Comparison of ENCODE assay signal across 14 cellular contexts in genomic region chr12:80033457-80033856, GRCh38.
DNase-seq lines count a peak whose midpoint lies in the region; ATAC-seq and TF ChIP-seq lines count a peak whose summit lies in the region.
"Had no signal": no experiment of that assay in that cellular context is flagged by ENCODE, and none has a peak within 500 bp of the region (broad histone marks: within the 10 kb centered on the region; RNA-seq: fewer than 3 reads in every experiment).

No MANE protein-coding gene starts in this region.

- TF ChIP-seq EP300 in transverse colon (IDR thresholded peaks at IDR 0.05; ENCODE audit: low read depth) = no peak

- H3K27ac ChIP-seq in transverse colon = peak overlapping the region; percentile 8 to 60 (median 57)
- no peak overlapping the region for H3K27ac ChIP-seq in CD4-positive, alpha-beta T cell (ENCODE audit: low read depth, low read length)
- H3K27ac ChIP-seq: 22Rv1, parathyroid adenoma, WERI-Rb-1 had no signal

- no peaks in the 10 kb centered on the region for H3K27me3 ChIP-seq in kidney epithelial cell (ENCODE audit: control insufficient read depth, insufficient read depth, low read length)
- no peaks in the 10 kb centered on the region for H3K27me3 ChIP-seq in transverse colon
- H3K27me3 ChIP-seq in CD4-positive, alpha-beta T cell (ENCODE audit: control insufficient read depth, insufficient read depth, low read length) = no peaks in the 10 kb centered on the region

- H3K36me3 ChIP-seq in kidney epithelial cell (ENCODE audit: control insufficient read depth, insufficient read depth, low read length) (no peaks in the 10 kb centered on the region), transverse colon (no peaks in the 10 kb centered on the region)
- H3K36me3 ChIP-seq: WERI-Rb-1 had no signal

- TF ChIP-seq POLR2A in transverse colon (IDR thresholded peaks at IDR 0.05) = no peak

- no peak overlapping the region for H3K27ac Mint-ChIP-seq in CD4-positive, alpha-beta T cell
- H3K27ac Mint-ChIP-seq: dendritic cell treated with granulocyte-macrophage colony-stimulating factor and Interleukin-4, amounts not matched to agents 40 ng/mL and 50 ng/mL, for 4 days had no signal

- H3K36me3 Mint-ChIP-seq in CD4-positive, alpha-beta T cell (ENCODE audit: low read depth) = no peaks in the 10 kb centered on the region

- H3K9me3 ChIP-seq in transverse colon = no peaks in the 10 kb centered on the region
- no peaks in the 10 kb centered on the region for H3K9me3 ChIP-seq in CD4-positive, alpha-beta T cell (ENCODE audit: control insufficient read depth, low read length)

- WGBS in transverse colon (ENCODE audit: low coverage in 1 of 2), 2 donors = 51 to 61% methylated on average over 2 of the region's 2 CpGs

- no peak overlapping the region for H3K4me3 Mint-ChIP-seq in CD4-positive, alpha-beta T cell
- H3K4me3 Mint-ChIP-seq: dendritic cell treated with granulocyte-macrophage colony-stimulating factor and Interleukin-4, amounts not matched to agents 40 ng/mL and 50 ng/mL, for 4 days had no signal

- H3K9me3 Mint-ChIP-seq in CD4-positive, alpha-beta T cell = no peaks in the 10 kb centered on the region

- CTCF ChIA-PET in CD4-positive, alpha-beta T cell (lab: Charles Lee) = no interaction called here

- DNase-seq in NCI-H82 (lab: John Stamatoyannopoulos, UW) (peak; percentile 7), NCI-H82 treated with DMSO at 0.1 percent for 48 hours (lab: John Stamatoyannopoulos, UW; ENCODE audit: unreplicated experiment) (no peak), astrocyte of the hippocampus (ENCODE audit: low read depth, low spot score) (peak; percentile 78), kidney epithelial cell (ENCODE audit: low read depth) (peak; percentile 14), transverse colon (no peak), NCI-H2171 treated with DMSO at 0.1 percent for 48 hours (lab: John Stamatoyannopoulos, UW) (no peak)
- DNase-seq in CD4-positive, alpha-beta T cell = no peak
- DNase-seq: NCI-H1930, RPMI8226, WERI-Rb-1 had no signal

- H3K27me3 Mint-ChIP-seq in CD4-positive, alpha-beta T cell = peaks cover 26% of the 10 kb centered on the region
- H3K27me3 Mint-ChIP-seq: dendritic cell treated with granulocyte-macrophage colony-stimulating factor and Interleukin-4, amounts not matched to agents 40 ng/mL and 50 ng/mL, for 4 days had no signal

- ATAC-seq in CD4-positive, alpha-beta T cell (ENCODE audit: poor library complexity) = no peak
- no peak for ATAC-seq in GM18498 (IDR thresholded peaks at IDR 0.05; ENCODE audit: unreplicated experiment)

- intact Hi-C loops in transverse colon (cut with DNase I; ENCODE audit: low total_unique reads) = no loop called here
- intact Hi-C loops in CD4-positive, alpha-beta T cell (cut with DNase I, micrococcal nuclease) = no loop called here

- H3K4me1 Mint-ChIP-seq in CD4-positive, alpha-beta T cell (ENCODE audit: low read depth) = no peaks in the 10 kb centered on the region

- POLR2A ChIA-PET in CD4-positive, alpha-beta T cell (lab: Charles Lee) = no interaction called here

- H3K4me1 ChIP-seq in transverse colon = peaks cover 0 to 6% (median 0%) of the 10 kb centered on the region in 4 donors
- H3K4me1 ChIP-seq: parathyroid adenoma had no signal

- no peak overlapping the region for H3K4me3 ChIP-seq in kidney epithelial cell (ENCODE audit: low read depth, low read length)
- H3K4me3 ChIP-seq in transverse colon = no peak overlapping the region

- in situ Hi-C loops in transverse colon (cut with MboI; ENCODE audit: low pct_ligation_motif_present in 1 of 4, low pct_unique_long_range_greater_than_20kb in 1 of 4, low sequenced_read_pairs in 3 of 4) = no loop called here

- TF ChIP-seq CTCF in kidney epithelial cell (IDR thresholded peaks at IDR 0.05; ENCODE audit: insufficient read depth, low read length, poor library complexity, severe bottlenecking) (no peak), transverse colon (IDR thresholded peaks at IDR 0.05) (no peak)
- no peak for TF ChIP-seq CTCF in CD4-positive, alpha-beta T cell (IDR thresholded peaks at IDR 0.05)

Comparison
In these comparisons a context has a peak if more than half of its experiments do, and no peak if none do; other contexts are left out.
1. DNase-seq: peak in NCI-H82 (single experiment), astrocyte of the hippocampus (single experiment) and kidney epithelial cell (single experiment); none in NCI-H82 treated with DMSO at 0.1 percent for 48 hours (single experiment), transverse colon (single experiment), NCI-H2171 treated with DMSO at 0.1 percent for 48 hours (single experiment) and CD4-positive, alpha-beta T cell (0 of 10).